In the genomic region with DNA sequence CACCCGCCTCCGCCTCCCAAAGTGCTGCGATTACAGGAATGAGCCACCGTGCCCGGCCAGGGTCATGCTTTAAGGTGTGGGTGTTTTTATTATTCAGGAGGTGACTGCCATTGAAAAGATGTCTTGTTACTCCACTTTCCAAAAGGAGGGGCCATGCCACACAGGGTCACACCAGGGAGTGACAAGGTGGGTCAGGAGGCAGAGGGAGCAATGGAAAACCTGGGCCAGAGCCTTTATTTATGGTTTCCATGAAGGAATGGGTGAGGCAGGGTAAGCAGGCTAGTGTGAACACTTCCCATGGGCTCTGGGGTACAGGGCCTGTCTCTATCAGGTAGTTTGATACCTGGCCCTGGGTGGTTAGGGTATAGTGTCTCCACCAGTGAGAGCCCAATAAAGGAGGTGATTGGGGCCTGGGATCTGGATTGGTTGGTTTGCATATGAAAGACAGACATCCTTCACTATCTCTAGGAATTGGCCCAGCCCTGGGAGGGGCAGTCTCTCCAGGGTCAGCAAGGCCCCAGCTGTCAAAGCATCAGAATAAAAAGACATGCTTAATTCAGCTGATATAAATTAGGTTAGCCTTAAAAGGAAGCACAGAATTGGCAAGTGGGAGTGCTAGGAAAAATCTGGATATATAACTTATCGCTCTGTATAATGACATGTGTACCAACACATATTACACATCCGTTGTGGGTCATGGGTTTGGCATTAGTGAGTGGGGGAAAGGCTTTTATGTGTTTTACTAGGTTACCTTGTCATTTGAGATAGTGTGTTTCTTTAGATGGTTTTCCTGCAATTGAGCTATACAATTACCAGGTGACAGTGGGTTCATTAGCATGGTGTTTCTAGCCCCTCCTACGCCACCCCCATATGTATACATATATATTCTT, we compare ENCODE assay signal across 24 cellular contexts. TPM values are rescaled to one million over a fixed set of nuclear protein-coding genes. Genes with fewer than 3 reads are reported as not detected.
"Had no signal": no experiment of that assay in that cellular context is flagged by ENCODE, and none has a peak within 500 bp of the region (broad histone marks: within the 10 kb centered on the region; RNA-seq: fewer than 3 reads in every experiment).

No MANE protein-coding gene starts in this region.

- H3K9me3 Mint-ChIP-seq: activated naive CD4-positive, alpha-beta T cell treated with anti-CD3 and anti-CD28 coated beads, Interleukin-2, amount 50 U/mL, for 72 hours; activated T-helper 17 cell treated with anti-CD3 and anti-CD28 coated beads, Interleukin-2, amount 50 U/mL, for 72 hours; nephron progenitor cell; stimulated activated naive B cell treated with anti-CD40 and anti-IgM and Interleukin-4, amounts not matched to agents 10 μg/mL and 1 μg/mL and 100 μg/mL, for 72 hours; T-cell; type B pancreatic cell had no signal

- H2AFZ ChIP-seq: parathyroid adenoma had no signal

- H3K4me1 ChIP-seq: parathyroid adenoma had no signal

- H3K9ac ChIP-seq: parathyroid adenoma had no signal

- H3K27me3 Mint-ChIP-seq: activated T-helper 17 cell treated with anti-CD3 and anti-CD28 coated beads, Interleukin-2, amount 50 U/mL, for 72 hours; stimulated activated naive B cell treated with anti-CD40 and anti-IgM and Interleukin-4, amounts not matched to agents 10 μg/mL and 1 μg/mL and 100 μg/mL, for 72 hours; T-cell; type B pancreatic cell had no signal

- ATAC-seq: activated naive CD4-positive, alpha-beta T cell treated with anti-CD3 and anti-CD28 coated beads, Interleukin-2, amount 50 U/mL, for 72 hours; activated T-helper 17 cell treated with anti-CD3 and anti-CD28 coated beads, Interleukin-2, amount 50 U/mL, for 72 hours; lower lobe of right lung; mucosa of descending colon; sciatic nerve; stimulated activated naive B cell treated with anti-CD40 and anti-IgM and Interleukin-4, amounts not matched to agents 10 μg/mL and 1 μg/mL and 100 μg/mL, for 72 hours; T-cell had no signal

- H3K27ac Mint-ChIP-seq: activated naive CD4-positive, alpha-beta T cell treated with anti-CD3 and anti-CD28 coated beads, Interleukin-2, amount 50 U/mL, for 72 hours; activated T-helper 17 cell treated with anti-CD3 and anti-CD28 coated beads, Interleukin-2, amount 50 U/mL, for 72 hours; nephron progenitor cell; stimulated activated naive B cell treated with anti-CD40 and anti-IgM and Interleukin-4, amounts not matched to agents 10 μg/mL and 1 μg/mL and 100 μg/mL, for 72 hours; T-cell; type B pancreatic cell had no signal

- H3K36me3 Mint-ChIP-seq: activated naive CD4-positive, alpha-beta T cell treated with anti-CD3 and anti-CD28 coated beads, Interleukin-2, amount 50 U/mL, for 72 hours; stimulated activated naive B cell treated with anti-CD40 and anti-IgM and Interleukin-4, amounts not matched to agents 10 μg/mL and 1 μg/mL and 100 μg/mL, for 72 hours; T-cell; type B pancreatic cell had no signal

- H3K79me2 ChIP-seq: parathyroid adenoma had no signal

- DNase-seq: activated T-cell treated with anti-CD3 and anti-CD28 coated beads, Interleukin-2, amount 50 U/mL, for 1 hour; aorta; brain microvascular endothelial cell; central memory CD4-positive, alpha-beta T cell; dermis blood vessel endothelial cell; effector CD8-positive, alpha-beta T cell; foreskin melanocyte; glutamatergic neuron; hypothalamus; kidney; lower lobe of right lung; mesendoderm; mucosa of descending colon; nephron progenitor cell; nucleus accumbens; small intestine; stimulated activated naive B cell treated with anti-CD40 and anti-IgM and Interleukin-4, amounts not matched to agents 10 μg/mL and 1 μg/mL and 100 μg/mL, for 72 hours; T-cell had no signal

- H3K9me3 ChIP-seq: lower lobe of right lung, mucosa of descending colon, thoracic aorta had no signal

- H3K4me3 Mint-ChIP-seq: activated T-helper 17 cell treated with anti-CD3 and anti-CD28 coated beads, Interleukin-2, amount 50 U/mL, for 72 hours; nephron progenitor cell; stimulated activated naive B cell treated with anti-CD40 and anti-IgM and Interleukin-4, amounts not matched to agents 10 μg/mL and 1 μg/mL and 100 μg/mL, for 72 hours; T-cell; type B pancreatic cell had no signal

- H3K36me3 ChIP-seq: brain microvascular endothelial cell, lower lobe of right lung, thoracic aorta had no signal

- H3K4me3 ChIP-seq: lower lobe of right lung, mucosa of descending colon, thoracic aorta had no signal

- H3K27me3 ChIP-seq: brain microvascular endothelial cell had no signal

- H3K4me1 Mint-ChIP-seq: activated T-helper 17 cell treated with anti-CD3 and anti-CD28 coated beads, Interleukin-2, amount 50 U/mL, for 72 hours; stimulated activated naive B cell treated with anti-CD40 and anti-IgM and Interleukin-4, amounts not matched to agents 10 μg/mL and 1 μg/mL and 100 μg/mL, for 72 hours; T-cell had no signal

- H3K27ac ChIP-seq: brain microvascular endothelial cell, lower lobe of right lung, parathyroid adenoma, thoracic aorta had no signal

RNA-seq across cellular contexts. Expression of gene TMEM178A, which starts 18.6 kb away (rescaled TPM):
- total RNA-seq: dermis blood vessel endothelial cell had no signal
